ENCODE assay signal across 21 cellular contexts in genomic region chr17:42748202-42748905, GRCh38. TPM values are rescaled to one million over a fixed set of nuclear protein-coding genes. Genes with fewer than 3 reads are reported as not detected.
DNase-seq lines count a peak whose midpoint lies in the region; ATAC-seq and TF ChIP-seq lines count a peak whose summit lies in the region.
"Had no signal": no experiment of that assay in that cellular context is flagged by ENCODE, and none has a peak within 500 bp of the region (broad histone marks: within the 10 kb centered on the region; RNA-seq: fewer than 3 reads in every experiment).

No MANE protein-coding gene starts in this region.

- H3K4me3 Mint-ChIP-seq in T-helper 17 cell, result no peak overlapping the region
- H3K4me3 Mint-ChIP-seq: activated CD4-positive, alpha-beta memory T cell treated with anti-CD3 and anti-CD28 coated beads, Interleukin-2, amount 10 ng/mL, durations not matched to agents 7 days and 5 days; activated naive CD4-positive, alpha-beta T cell treated with anti-CD3 and anti-CD28 coated beads, Interleukin-2, amount 50 U/mL, for 24 hours; dendritic cell treated with granulocyte-macrophage colony-stimulating factor and Interleukin-4, amounts not matched to agents 40 ng/mL and 50 ng/mL, for 4 days; H9; naive thymus-derived CD4-positive, alpha-beta T cell; type B pancreatic cell had no signal

- H3K27ac Mint-ChIP-seq in T-helper 17 cell, result no peak overlapping the region
- H3K27ac Mint-ChIP-seq: activated CD4-positive, alpha-beta memory T cell treated with anti-CD3 and anti-CD28 coated beads, Interleukin-2, amount 10 ng/mL, durations not matched to agents 7 days and 5 days; activated naive CD4-positive, alpha-beta T cell treated with anti-CD3 and anti-CD28 coated beads, Interleukin-2, amount 50 U/mL, for 24 hours; dendritic cell treated with granulocyte-macrophage colony-stimulating factor and Interleukin-4, amounts not matched to agents 40 ng/mL and 50 ng/mL, for 4 days; H9; naive thymus-derived CD4-positive, alpha-beta T cell; type B pancreatic cell had no signal

- H3K36me3 ChIP-seq in Peyer's patch, result no peaks in the 10 kb centered on the region
- no peaks in the 10 kb centered on the region for H3K36me3 ChIP-seq in esophagus squamous epithelium
- no peaks in the 10 kb centered on the region for H3K36me3 ChIP-seq in ovary
- no peaks in the 10 kb centered on the region for H3K36me3 ChIP-seq in transverse colon
- H3K36me3 ChIP-seq: WERI-Rb-1 had no signal

- TF ChIP-seq POLR2A in Peyer's patch (IDR thresholded peaks at IDR 0.05), result no peak
- no peak for TF ChIP-seq POLR2A in esophagus squamous epithelium (IDR thresholded peaks at IDR 0.05)
- no peak for TF ChIP-seq POLR2A in ovary (IDR thresholded peaks at IDR 0.05)
- TF ChIP-seq POLR2A in transverse colon (IDR thresholded peaks at IDR 0.05), result no peak

- no peak for DNase-seq in Peyer's patch
- no peak for DNase-seq in esophagus squamous epithelium (lab: John Stamatoyannopoulos, UW)
- DNase-seq in ovary, result peak; percentile 49 to 75 (median 63)
- no peak for DNase-seq in transverse colon
- DNase-seq in T-helper 17 cell, result no peak
- no peak for DNase-seq in G401 (ENCODE audit: low spot score)
- DNase-seq in head of caudate nucleus, result no peak
- DNase-seq: activated CD4-positive, alpha-beta memory T cell treated with anti-CD3 and anti-CD28 coated beads, Interleukin-2, amount 10 ng/mL, durations not matched to agents 7 days and 5 days; activated T-cell treated with anti-CD3 and anti-CD28 coated beads, Interleukin-2, amount 50 U/mL, for 1 hour; body of pancreas; COR-L47; H9; naive thymus-derived CD4-positive, alpha-beta T cell; NCI-H1930; posterior cingulate gyrus; WERI-Rb-1 had no signal

- peaks cover 0 to 12% (median 4%) of the 10 kb centered on the region in 4 donors for H3K4me1 ChIP-seq in Peyer's patch
- H3K4me1 ChIP-seq in esophagus squamous epithelium, result peaks cover 9 to 51% (median 32%) of the 10 kb centered on the region in 3 donors
- peaks cover 18% of the 10 kb centered on the region for H3K4me1 ChIP-seq in ovary (ENCODE audit: insufficient read depth)
- peaks cover 11 to 17% (median 13%) of the 10 kb centered on the region in 4 donors for H3K4me1 ChIP-seq in transverse colon

- H3K27me3 ChIP-seq in Peyer's patch (no peaks in the 10 kb centered on the region), esophagus squamous epithelium (no peaks in the 10 kb centered on the region), ovary (no peaks in the 10 kb centered on the region), transverse colon (no peaks in the 10 kb centered on the region)
- H3K27me3 ChIP-seq: body of pancreas had no signal

- H3K4me3 ChIP-seq in Peyer's patch (no peak overlapping the region), esophagus squamous epithelium (no peak overlapping the region), ovary (no peak overlapping the region), transverse colon (no peak overlapping the region)
- H3K4me3 ChIP-seq: body of pancreas had no signal

- no peaks in the 10 kb centered on the region for H3K36me3 Mint-ChIP-seq in T-helper 17 cell (ENCODE audit: low read depth)
- H3K36me3 Mint-ChIP-seq: naive thymus-derived CD4-positive, alpha-beta T cell; type B pancreatic cell had no signal

- no peak for ATAC-seq in T-helper 17 cell
- ATAC-seq: body of pancreas; naive thymus-derived CD4-positive, alpha-beta T cell had no signal

- H3K27ac ChIP-seq in Peyer's patch (peak overlapping the region in 3 of 4 donors; percentile 23 to 63 (median 36)), esophagus squamous epithelium (peak overlapping the region in 3 of 4 donors; percentile 17 to 74 (median 71)), ovary (peak overlapping the region in 1 of 2 donors; percentile 64), transverse colon (peak overlapping the region in 3 of 4 donors; percentile 6 to 62 (median 50))
- H3K27ac ChIP-seq: body of pancreas, epithelial cell of prostate, WERI-Rb-1 had no signal

- WGBS in esophagus squamous epithelium, 2 donors, result 65 to 68% methylated on average over 4 to 7 of the region's 7 CpGs
- 36 to 50% (median 45%) methylated on average over 7 of the region's 7 CpGs for WGBS in ovary, 3 donors
- WGBS in transverse colon (ENCODE audit: low coverage in 1 of 2), 2 donors, result 69 to 89% methylated on average over 3 to 7 of the region's 7 CpGs

- in situ Hi-C loops in transverse colon (cut with MboI; ENCODE audit: low pct_ligation_motif_present in 1 of 4, low pct_unique_long_range_greater_than_20kb in 1 of 4, low sequenced_read_pairs in 3 of 4), result no loop called here
- in situ Hi-C loops in G401 (cut with HindIII; ENCODE audit: low sequenced_read_pairs), result no loop called here

- H3K9me3 ChIP-seq in Peyer's patch (no peaks in the 10 kb centered on the region), esophagus squamous epithelium (no peaks in the 10 kb centered on the region), ovary (no peaks in the 10 kb centered on the region), transverse colon (no peaks in the 10 kb centered on the region), T-helper 17 cell (ENCODE audit: control insufficient read depth, low read length, poor library complexity, severe bottlenecking) (no peaks in the 10 kb centered on the region)
- H3K9me3 ChIP-seq: body of pancreas had no signal

- peaks cover 26% of the 10 kb centered on the region for H3K27me3 Mint-ChIP-seq in T-helper 17 cell

- intact Hi-C loops in esophagus squamous epithelium (cut with DNase I) (no loop called here), ovary (cut with DNase I) (loop anchor here in 1 of 4 donors (10.0 kb wide), 1 partner anchor 64 kb away; the partner anchor contains the start of genes CCR10 and CNTNAP1), transverse colon (cut with DNase I; ENCODE audit: low total_unique reads) (no loop called here), head of caudate nucleus (cut with DNase I) (no loop called here)

- H3K4me1 Mint-ChIP-seq in T-helper 17 cell, result peaks cover 12% of the 10 kb centered on the region

- TF ChIP-seq EP300 in ovary (IDR thresholded peaks at IDR 0.05) (no peak), transverse colon (IDR thresholded peaks at IDR 0.05; ENCODE audit: low read depth) (no peak)

- TF ChIP-seq CTCF in Peyer's patch (IDR thresholded peaks at IDR 0.05) (no peak), esophagus squamous epithelium (IDR thresholded peaks at IDR 0.05) (no peak), ovary (IDR thresholded peaks at IDR 0.05) (no peak), transverse colon (IDR thresholded peaks at IDR 0.05) (no peak)

RNA-seq across cellular contexts. Expression of gene EZH1, which starts 3.5 kb away (rescaled TPM):
- total RNA-seq in Peyer's patch (100 to 1,000 TPM in 1 of 4 donors, 10 to 100 TPM in 3; 33.5 to 120 (median 64.4) TPM), esophagus squamous epithelium (10 to 100 TPM; 13.4 to 49.2 (median 22.0) TPM), ovary (10 to 100 TPM; 32.9 to 83.4 (median 67.8) TPM), transverse colon (100 to 1,000 TPM in 1 of 4 donors, 10 to 100 TPM in 3; 30.4 to 159 (median 43.4) TPM), T-helper 17 cell (10 to 100 TPM; 72.6 to 77.0 TPM)
- polyA plus RNA-seq in ovary, result 10 to 100 TPM; 45.1 to 95.2 TPM
- total RNA-seq in G401 (2014; rRNA removed; shearing (Covaris generic)), result 10.0 and 14.7 TPM in 2 replicates

RNA-seq across cellular contexts. Expression of gene RAMP2, which starts 12.7 kb away (rescaled TPM):
- total RNA-seq in Peyer's patch (1 to 10 TPM; 2.3 to 9.9 (median 4.3) TPM), esophagus squamous epithelium (10 to 100 TPM in 2 of 4 donors, 1 to 10 TPM in 1, not detected in 1; 4.7 to 23.3 (median 11.8) TPM), ovary (10 to 100 TPM in 6 of 7 donors, 1 to 10 TPM in 1; 4.4 to 53.7 (median 19.6) TPM), transverse colon (10 to 100 TPM in 2 of 4 donors, 1 to 10 TPM in 2; 6.1 to 88.0 (median 23.4) TPM), T-helper 17 cell (not detected)
- polyA plus RNA-seq in ovary, result 10 to 100 TPM; 39.6 to 98.5 TPM
- 0.51 and 1.5 TPM in 2 replicates for total RNA-seq in G401 (2014; rRNA removed; shearing (Covaris generic))
- total RNA-seq: activated CD4-positive, alpha-beta memory T cell treated with anti-CD3 and anti-CD28 coated beads, Interleukin-2, amount 10 ng/mL, durations not matched to agents 7 days and 5 days; naive thymus-derived CD4-positive, alpha-beta T cell; T-helper 1 cell treated with Interleukin-12 subunit alpha and Interleukin-12 subunit beta and Interleukin-4 antibody, amounts not matched to agents 30 ng/mL and 1 ng/mL, for 36 hours had no signal
- polyA plus RNA-seq: naive thymus-derived CD4-positive, alpha-beta T cell had no signal

RNA-seq across cellular contexts. Expression of gene VPS25, which starts 24.9 kb away (rescaled TPM):
- 10 to 100 TPM; 34.7 to 82.1 (median 67.5) TPM for total RNA-seq in Peyer's patch
- total RNA-seq in esophagus squamous epithelium, result 10 to 100 TPM; 78.6 to 93.6 (median 83.0) TPM
- total RNA-seq in ovary, result 10 to 100 TPM; 33.7 to 49.1 (median 35.8) TPM
- polyA plus RNA-seq in ovary, result 10 to 100 TPM; 49.0 to 56.5 TPM
- total RNA-seq in transverse colon, result 100 to 1,000 TPM in 1 of 4 donors, 10 to 100 TPM in 3; 58.3 to 111 (median 79.7) TPM
- 10 to 100 TPM; 20.5 to 27.4 TPM for total RNA-seq in T-helper 17 cell
- total RNA-seq in G401 (2014; rRNA removed; shearing (Covaris generic)), result 150 and 199 TPM in 2 replicates

RNA-seq across cellular contexts. Expression of gene WNK4, which starts 32.1 kb away (rescaled TPM):
- 10 to 100 TPM in 3 of 4 donors, 1 to 10 TPM in 1; 7.2 to 56.0 (median 28.7) TPM for total RNA-seq in Peyer's patch
- total RNA-seq in esophagus squamous epithelium, result 10 to 100 TPM in 1 of 4 donors, 1 to 10 TPM in 1, under 1 TPM in 2; 0.40 to 14.7 (median 3.9) TPM
- total RNA-seq in ovary, result 10 to 100 TPM in 1 of 7 donors, 1 to 10 TPM in 6; 1.5 to 11.9 (median 3.4) TPM
- polyA plus RNA-seq in ovary, result 1 to 10 TPM; 1.1 to 1.5 TPM
- total RNA-seq in transverse colon, result 10 to 100 TPM; 17.9 to 87.6 (median 40.9) TPM
- total RNA-seq in T-helper 17 cell, result under 1 TPM in 1 of 2 donors, not detected in 1; 0.31 TPM
- not detected in 2 replicates for total RNA-seq in G401 (2014; rRNA removed; shearing (Covaris generic))
- polyA plus RNA-seq: naive thymus-derived CD4-positive, alpha-beta T cell had no signal

RNA-seq across cellular contexts. Expression of gene COA3, which starts 50.1 kb away (rescaled TPM):
- total RNA-seq in Peyer's patch (100 to 1,000 TPM in 3 of 4 donors, 10 to 100 TPM in 1; 68.5 to 156 (median 139) TPM), esophagus squamous epithelium (100 to 1,000 TPM in 1 of 4 donors, 10 to 100 TPM in 3; 76.4 to 101 (median 94.8) TPM), ovary (10 to 100 TPM; 49.1 to 78.2 (median 62.9) TPM), transverse colon (100 to 1,000 TPM; 128 to 400 (median 171) TPM), T-helper 17 cell (10 to 100 TPM; 10.1 to 15.2 TPM)
- polyA plus RNA-seq in ovary, result 10 to 100 TPM; 77.6 to 80.0 TPM
- 53.7 and 75.4 TPM in 2 replicates for total RNA-seq in G401 (2014; rRNA removed; shearing (Covaris generic))

Comparison
In these comparisons a context has a peak if more than half of its experiments do, and no peak if none do; other contexts are left out.
1. DNase-seq: peak in ovary (5 of 5); none in Peyer's patch (0 of 3), esophagus squamous epithelium (single experiment), transverse colon (single experiment), T-helper 17 cell (0 of 3), G401 (single experiment) and head of caudate nucleus (0 of 42).